8 cellular contexts compared by ENCODE assay signal in the genomic region with DNA sequence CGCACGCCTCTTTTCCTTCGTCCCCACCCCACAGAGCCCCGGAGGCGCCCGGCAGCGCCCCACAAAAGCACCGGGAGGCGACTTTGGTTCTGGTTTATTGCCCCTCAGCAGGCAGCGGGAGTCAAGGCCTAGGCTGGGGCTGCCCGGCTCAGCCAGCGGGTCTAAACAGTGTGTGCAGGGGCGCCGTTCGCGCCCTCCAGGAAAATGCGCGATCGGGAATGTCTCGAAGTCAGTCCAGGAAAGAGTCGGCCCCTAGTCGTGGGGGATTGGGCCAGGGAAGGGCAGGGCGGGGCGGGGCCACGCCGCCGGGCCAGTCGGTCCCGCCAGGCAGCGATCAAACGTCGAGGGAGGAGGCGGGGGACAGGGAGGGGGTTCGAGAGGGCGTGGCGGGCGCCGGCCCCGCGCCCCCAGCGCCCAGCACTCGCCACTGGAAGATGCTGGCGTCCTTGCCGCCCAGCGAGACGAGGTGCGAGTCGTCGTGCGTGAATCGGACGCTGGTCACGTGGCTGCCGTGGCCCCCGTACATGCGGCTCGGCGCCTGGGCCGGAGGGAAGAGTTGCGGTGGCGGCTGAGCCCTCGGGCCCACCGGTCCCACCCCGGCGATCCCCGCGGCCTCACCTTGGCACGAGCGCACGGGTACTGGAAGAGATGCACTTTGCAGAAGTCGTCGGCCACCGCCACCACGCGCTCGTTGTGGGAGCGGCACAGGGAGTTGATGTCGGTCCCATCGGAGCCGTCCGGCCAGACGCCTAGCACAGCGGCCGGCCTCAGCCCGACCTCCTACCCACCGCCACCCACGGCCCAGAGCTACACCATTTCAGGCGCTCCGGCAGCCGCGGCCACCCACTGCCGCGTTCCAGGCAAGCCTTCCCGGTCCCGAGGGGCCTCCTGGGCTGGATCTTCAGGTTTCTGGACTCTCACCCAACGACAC. TPM values are rescaled to one million over a fixed set of nuclear protein-coding genes. Genes with fewer than 3 reads are reported as not detected.
DNase-seq lines count a peak whose midpoint lies in the region; ATAC-seq and TF ChIP-seq lines count a peak whose summit lies in the region.

No MANE protein-coding gene starts in this region.

- no peaks in the 10 kb centered on the region for H3K9me3 ChIP-seq in hepatocyte (ENCODE audit: low read depth)

- ATAC-seq in GM18868 (IDR thresholded peaks at IDR 0.05; ENCODE audit: unreplicated experiment) (no peak), HG03457 (IDR thresholded peaks at IDR 0.05; ENCODE audit: unreplicated experiment) (no peak)

- H3K4me3 ChIP-seq in astrocyte of the spinal cord (ENCODE audit: low read depth, low read length) (peak overlapping the region; percentile 95), hepatocyte (peak overlapping the region; percentile 18)

- no peaks in the 10 kb centered on the region for H3K9me2 ChIP-seq in hepatocyte (replicated peaks; ENCODE audit: insufficient read depth)

- in situ Hi-C loops in GM18951 (cut with MboI; ENCODE audit: low sequenced_read_pairs, unreplicated experiment): no loop called here
- in situ Hi-C loops in astrocyte of the spinal cord (cut with HindIII; ENCODE audit: low sequenced_read_pairs): no loop called here

- peak overlapping the region; percentile 64 for H2AFZ ChIP-seq in hepatocyte

- peaks cover 20% of the 10 kb centered on the region for H3K4me1 ChIP-seq in hepatocyte (ENCODE audit: insufficient read depth)

- TF ChIP-seq CTCF in astrocyte of the spinal cord (IDR thresholded peaks at IDR 0.05; ENCODE audit: low read depth, low read length): no peak
- peak; percentile 9 for TF ChIP-seq CTCF in hepatocyte (IDR thresholded peaks at IDR 0.05; ENCODE audit: poor library complexity)

- peak; percentile 85 for DNase-seq in AG08396 (ENCODE audit: low spot score)
- DNase-seq in NCI-H774 (lab: John Stamatoyannopoulos, UW): peak; percentile 84
- peak; percentile 71 for DNase-seq in astrocyte of the spinal cord (ENCODE audit: low read depth, low spot score)
- peak; percentile 68 for DNase-seq in hepatocyte (ENCODE audit: low spot score)
- DNase-seq in posterior vena cava (ENCODE audit: low spot score): peak; percentile 91

- intact Hi-C loops in posterior vena cava (cut with DNase I): no loop called here

- H3K79me2 ChIP-seq in hepatocyte: peaks cover 37% of the 10 kb centered on the region

- peaks cover 16% of the 10 kb centered on the region for H4K20me1 ChIP-seq in hepatocyte (ENCODE audit: insufficient read depth, poor library complexity, severe bottlenecking)

- no peaks in the 10 kb centered on the region for H3K27me3 ChIP-seq in hepatocyte

- no peaks in the 10 kb centered on the region for H3K36me3 ChIP-seq in hepatocyte (replicated peaks; ENCODE audit: insufficient read depth, low read depth)

- WGBS in hepatocyte (ENCODE audit: low lambda C conversion rate, missing lambda C conversion rate): 9% methylated on average over 63 of the region's 96 CpGs

- H3K4me2 ChIP-seq in hepatocyte: peak overlapping the region; percentile 85

- TF ChIP-seq POLR2A in GM18951 (IDR thresholded peaks at IDR 0.05; ENCODE audit: extremely low read depth, insufficient read depth, insufficient read length): peak; percentile 42

- peak overlapping the region; percentile 81 for H3K27ac ChIP-seq in hepatocyte

RNA-seq across cellular contexts. Expression of gene MTA2, which starts 0.7 kb away (rescaled TPM):
- total RNA-seq in hepatocyte (46.8 and 53.1 TPM in 2 replicates), posterior vena cava (10 to 100 TPM; 56.5 to 67.2 TPM)
- polyA plus RNA-seq in hepatocyte: 17.1 and 25.6 TPM in 2 replicates

RNA-seq across cellular contexts. Expression of gene EML3, which starts 10.2 kb away (rescaled TPM):
- total RNA-seq in hepatocyte: 18.3 and 21.6 TPM in 2 replicates
- 22.6 and 51.0 TPM in 2 replicates for polyA plus RNA-seq in hepatocyte
- total RNA-seq in posterior vena cava: 10 to 100 TPM; 58.7 to 63.8 TPM

RNA-seq across cellular contexts. Expression of gene ROM1, which starts 10.7 kb away (rescaled TPM):
- total RNA-seq in hepatocyte (1.5 and 1.9 TPM in 2 replicates), posterior vena cava (1 to 10 TPM; 7.1 to 9.7 TPM)
- 2.1 and 3.2 TPM in 2 replicates for polyA plus RNA-seq in hepatocyte

RNA-seq across cellular contexts. Expression of gene TUT1, which starts 11.1 kb away (rescaled TPM):
- total RNA-seq in hepatocyte: 6.7 and 11.7 TPM in 2 replicates
- polyA plus RNA-seq in hepatocyte: 14.2 and 16.5 TPM in 2 replicates
- 10 to 100 TPM; 10.7 to 14.1 TPM for total RNA-seq in posterior vena cava

RNA-seq across cellular contexts. Expression of gene B3GAT3, which starts 19.4 kb away (rescaled TPM):
- total RNA-seq in hepatocyte (32.3 and 34.4 TPM in 2 replicates), posterior vena cava (10 to 100 TPM; 23.7 to 26.6 TPM)
- 59.6 and 61.4 TPM in 2 replicates for polyA plus RNA-seq in hepatocyte
